In the genomic region with DNA sequence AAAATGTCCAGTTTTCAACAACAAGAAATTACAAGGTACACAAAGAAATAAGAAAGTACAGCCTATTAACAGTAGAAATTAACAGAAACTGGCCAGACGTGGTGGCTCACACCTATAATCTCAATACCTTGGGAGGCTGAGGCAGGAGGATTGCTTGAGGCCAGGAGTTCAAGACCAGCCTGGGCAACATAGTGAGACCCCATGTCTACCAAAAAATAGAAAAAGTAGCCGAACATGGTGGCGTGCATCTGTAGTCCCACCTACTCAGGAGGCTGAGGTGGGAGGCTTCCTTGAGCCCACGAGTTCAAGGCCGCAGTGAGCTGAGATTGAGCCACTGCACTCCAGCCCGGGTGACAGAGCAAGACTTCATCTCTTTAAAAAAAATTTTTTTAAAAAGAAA, we compare ENCODE assay signal across 12 cellular contexts. TPM values are rescaled to one million over a fixed set of nuclear protein-coding genes. Genes with fewer than 3 reads are reported as not detected.
DNase-seq lines count a peak whose midpoint lies in the region; ATAC-seq, FAIRE-seq and TF ChIP-seq lines count a peak whose summit lies in the region.
"Had no signal": no experiment of that assay in that cellular context is flagged by ENCODE, and none has a peak within 500 bp of the region (broad histone marks: within the 10 kb centered on the region; RNA-seq: fewer than 3 reads in every experiment).

No MANE protein-coding gene starts in this region.

- peak overlapping the region; percentile 37; the same call in 1 of the 2 replicates for H3K9ac ChIP-seq in DND-41 (ENCODE audit: low read depth, low read length)
- no peak overlapping the region for H3K9ac ChIP-seq in endothelial cell of umbilical vein (replicated peaks; ENCODE audit: extremely low read depth, insufficient read depth, low read length)

- no peaks in the 10 kb centered on the region for H3K9me1 ChIP-seq in endothelial cell of umbilical vein (replicated peaks; ENCODE audit: control insufficient read depth, extremely low read depth, insufficient read depth, low read length)

- H4K20me1 ChIP-seq in DND-41 (ENCODE audit: insufficient read depth, low read length) (no peaks in the 10 kb centered on the region), OCI-LY7 (ENCODE audit: insufficient read depth, low read length) (no peaks in the 10 kb centered on the region), endothelial cell of umbilical vein (replicated peaks; ENCODE audit: control insufficient read depth, extremely low read depth, insufficient read depth, low read length) (no peaks in the 10 kb centered on the region)

- no peak for TF ChIP-seq POLR2A in endothelial cell of umbilical vein (IDR thresholded peaks at IDR 0.05; ENCODE audit: low read depth, low read length)

- H3K4me3 ChIP-seq in DND-41 (ENCODE audit: low read depth in 1 of 2, low read length in 2 of 2), result no peak overlapping the region
- peak overlapping the region; percentile 29 for H3K4me3 ChIP-seq in OCI-LY7 (ENCODE audit: low read depth, low read length, poor library complexity, severe bottlenecking)
- H3K4me3 ChIP-seq in endothelial cell of umbilical vein (replicated peaks in 1 of 3; ENCODE audit: insufficient read depth in 1 of 3, low read depth in 1 of 3, low read length in 3 of 3), result no peak overlapping the region

- POLR2A ChIA-PET in OCI-LY7 (lab: Charles Lee), result interaction anchor here (1.3 to 2.0 kb wide), 5 partner anchors 9 to 159 kb away, joined by 3 to 10 read pairs (median 4); no protein-coding TSS in a partner anchor
- POLR2A ChIA-PET in endothelial cell of umbilical vein (lab: Charles Lee), result no interaction called here

- H3K36me3 Mint-ChIP-seq in activated naive CD4-positive, alpha-beta T cell treated with anti-CD3 and anti-CD28 coated beads, Interleukin-2, amount 50 U/mL, for 24 hours, result peaks cover 8% of the 10 kb centered on the region

- H3K36me3 ChIP-seq in DND-41 (ENCODE audit: insufficient read depth, low read length), result no peaks in the 10 kb centered on the region
- no peaks in the 10 kb centered on the region for H3K36me3 ChIP-seq in OCI-LY7 (ENCODE audit: insufficient read depth, low read length)
- no peaks in the 10 kb centered on the region for H3K36me3 ChIP-seq in endothelial cell of umbilical vein (ENCODE audit: control insufficient read depth in 2 of 2, extremely low read depth in 1 of 2, insufficient read depth in 2 of 2, low read length in 2 of 2)

- dilution Hi-C loops in endothelial cell of umbilical vein (cut with MboI; ENCODE audit: extremely low pct_ligation_motif_present, low sequenced_read_pairs), result no loop called here

- peaks cover 49% of the 10 kb centered on the region for H3K4me1 ChIP-seq in DND-41 (ENCODE audit: insufficient read depth, low read length)
- H3K4me1 ChIP-seq in OCI-LY7 (ENCODE audit: insufficient read depth, low read length, poor library complexity, severe bottlenecking), result peaks cover 51% of the 10 kb centered on the region
- peaks cover 6% of the 10 kb centered on the region for H3K4me1 ChIP-seq in endothelial cell of umbilical vein (ENCODE audit: control insufficient read depth, extremely low read depth, insufficient read depth, low read length)

- no peak for DNase-seq in activated naive CD4-positive, alpha-beta T cell treated with anti-CD3 and anti-CD28 coated beads, Interleukin-2, amount 50 U/mL, for 16 hours
- DNase-seq in DND-41 (no peak), OCI-LY7 (ENCODE audit: low spot score) (no peak), endothelial cell of umbilical vein (ENCODE audit: low read depth, low spot score) (no peak), foreskin melanocyte (no peak), midbrain (lab: John Stamatoyannopoulos, UW) (no peak), H4 (ENCODE audit: low spot score) (no peak)
- DNase-seq: C1 segment of cervical spinal cord, NCI-H1417 treated with DMSO at 0.1 percent for 48 hours, NCI-H1930, NCI-H345 had no signal

- H3K4me3 Mint-ChIP-seq in activated naive CD4-positive, alpha-beta T cell treated with anti-CD3 and anti-CD28 coated beads, Interleukin-2, amount 50 U/mL, for 24 hours, result peak overlapping the region; percentile 3

- H3K79me2 ChIP-seq in DND-41 (ENCODE audit: insufficient read depth, low read length), result no peaks in the 10 kb centered on the region
- no peaks in the 10 kb centered on the region for H3K79me2 ChIP-seq in OCI-LY7 (ENCODE audit: insufficient read depth, low read depth, low read length)
- H3K79me2 ChIP-seq in endothelial cell of umbilical vein (ENCODE audit: control insufficient read depth, insufficient read depth, low read length), result no peaks in the 10 kb centered on the region

- peaks cover 6% of the 10 kb centered on the region for H3K9me3 ChIP-seq in DND-41 (ENCODE audit: insufficient read depth, low read length, severe bottlenecking)
- H3K9me3 ChIP-seq in OCI-LY7 (ENCODE audit: low read length), result peaks cover 7% of the 10 kb centered on the region; the same call in 1 of the 2 replicates
- no peaks in the 10 kb centered on the region for H3K9me3 ChIP-seq in endothelial cell of umbilical vein (replicated peaks; ENCODE audit: control insufficient read depth, insufficient read depth, low read length)

- TF ChIP-seq CTCF in DND-41 (IDR thresholded peaks at IDR 0.05; ENCODE audit: borderline replicate concordance, extremely low read depth, low read length, poor library complexity, severe bottlenecking) (no peak), OCI-LY7 (conservative IDR thresholded peaks at IDR 0.05; ENCODE audit: low read length) (no peak), endothelial cell of umbilical vein (IDR thresholded peaks at IDR 0.05; ENCODE audit: extremely low read depth in 1 of 2, insufficient read depth in 1 of 2, low read depth in 1 of 2, low read length in 2 of 2) (no peak)

- peak; percentile 54 for FAIRE-seq in endothelial cell of umbilical vein (lab: Jason Lieb, UNC)

- H3K4me1 Mint-ChIP-seq in activated naive CD4-positive, alpha-beta T cell treated with anti-CD3 and anti-CD28 coated beads, Interleukin-2, amount 50 U/mL, for 24 hours, result peaks cover 31% of the 10 kb centered on the region

- intact Hi-C loops in OCI-LY7 (cut with micrococcal nuclease; ENCODE audit: unreplicated experiment) (loop anchor here (5.0 kb wide), 1 partner anchor 49 kb away; no protein-coding TSS in a partner anchor), endothelial cell of umbilical vein (cut with micrococcal nuclease) (no loop called here)

- peak overlapping the region; percentile 54; the same call in 1 of the 2 replicates for H3K4me2 ChIP-seq in DND-41 (ENCODE audit: insufficient read depth, low read length)
- H3K4me2 ChIP-seq in OCI-LY7 (ENCODE audit: low read length), result peak overlapping the region; percentile 55
- H3K4me2 ChIP-seq in endothelial cell of umbilical vein (ENCODE audit: insufficient read depth, low read length), result no peak overlapping the region

- no peak overlapping the region for H3K27ac Mint-ChIP-seq in activated naive CD4-positive, alpha-beta T cell treated with anti-CD3 and anti-CD28 coated beads, Interleukin-2, amount 50 U/mL, for 24 hours

- H3K9me2 ChIP-seq in OCI-LY7 (ENCODE audit: insufficient read depth, low read length), result no peaks in the 10 kb centered on the region

- CTCF ChIA-PET in OCI-LY7 (lab: Charles Lee; ENCODE audit: unreplicated experiment), result no interaction called here
- CTCF ChIA-PET in endothelial cell of umbilical vein (lab: Charles Lee), result no interaction called here

- peaks cover 5% of the 10 kb centered on the region for H3K9me3 Mint-ChIP-seq in activated naive CD4-positive, alpha-beta T cell treated with anti-CD3 and anti-CD28 coated beads, Interleukin-2, amount 50 U/mL, for 24 hours

- H3K27me3 ChIP-seq in DND-41 (ENCODE audit: insufficient read depth, low read length, poor library complexity) (peaks cover 16% of the 10 kb centered on the region), endothelial cell of umbilical vein (ENCODE audit: control insufficient read depth in 2 of 2, insufficient read depth in 2 of 2, low read length in 2 of 2) (no peaks in the 10 kb centered on the region)

- H2AFZ ChIP-seq in DND-41 (ENCODE audit: low read depth, low read length), result no peak overlapping the region
- H2AFZ ChIP-seq in OCI-LY7 (ENCODE audit: low read length), result peak overlapping the region; percentile 77
- H2AFZ ChIP-seq in endothelial cell of umbilical vein (ENCODE audit: low read depth, low read length), result no peak overlapping the region

- BruUV-seq in OCI-LY7 (replicated peaks; lab: Mats Ljungman, UMichigan) (no TSS peak), endothelial cell of umbilical vein (replicated peaks; lab: Mats Ljungman, UMichigan) (no TSS peak)

- peak overlapping the region; percentile 74 for H3K27ac ChIP-seq in DND-41 (ENCODE audit: low read length)
- peak overlapping the region; percentile 85 for H3K27ac ChIP-seq in OCI-LY7 (ENCODE audit: low read depth, low read length, poor library complexity, severe bottlenecking)
- no peak overlapping the region for H3K27ac ChIP-seq in endothelial cell of umbilical vein (ENCODE audit: insufficient read depth, low read depth, low read length)

- H3K27me3 Mint-ChIP-seq in activated naive CD4-positive, alpha-beta T cell treated with anti-CD3 and anti-CD28 coated beads, Interleukin-2, amount 50 U/mL, for 24 hours, result peaks cover 42% of the 10 kb centered on the region

- no peak for ATAC-seq in DND-41 (ENCODE audit: insufficient read depth, low read depth)

TF ChIP-seq in endothelial cell of umbilical vein, 7 proteins besides CTCF, POLR2A, EP300 and RAD21 (continues in another document):
- no peak for TF ChIP-seq MYC (IDR thresholded peaks at IDR 0.05; ENCODE audit: low read depth, low read length)
- TF ChIP-seq, protein P1, sequence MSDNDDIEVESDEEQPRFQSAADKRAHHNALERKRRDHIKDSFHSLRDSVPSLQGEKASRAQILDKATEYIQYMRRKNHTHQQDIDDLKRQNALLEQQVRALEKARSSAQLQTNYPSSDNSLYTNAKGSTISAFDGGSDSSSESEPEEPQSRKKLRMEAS (IDR thresholded peaks at IDR 0.05; ENCODE audit: insufficient read depth, insufficient read length), result no peak
- no peak for TF ChIP-seq POLR2AphosphoS5 (IDR thresholded peaks at IDR 0.05; ENCODE audit: insufficient read depth, low read depth, low read length)
- TF ChIP-seq GATA2 (IDR thresholded peaks at IDR 0.05; ENCODE audit: insufficient read depth, insufficient read length, low read depth, low read length), result no peak
- no peak for TF ChIP-seq JUN (IDR thresholded peaks at IDR 0.05; ENCODE audit: borderline replicate concordance, insufficient read depth, insufficient read length, low read depth)

RNA-seq across cellular contexts. Expression of gene FSD1L, which starts 41.5 kb away (rescaled TPM):
- 3.1 and 4.4 TPM in 2 replicates for total RNA-seq in OCI-LY7 (2014; rRNA removed; shearing (Covaris generic))
- 7.9 and 8.5 TPM in 2 replicates for total RNA-seq in OCI-LY7 (2022)
- total RNA-seq in endothelial cell of umbilical vein, result 7.5 and 8.5 TPM in 2 replicates
- 0.53 and 0.69 TPM in 2 replicates for polyA plus RNA-seq in endothelial cell of umbilical vein
- 0.66 and 0.70 TPM in 2 replicates for polyA plus RNA-seq in endothelial cell of umbilical vein (2011; cell fraction: cytosol; rRNA removed)
- polyA plus RNA-seq in endothelial cell of umbilical vein (2011; cell fraction: nucleus; rRNA removed), result 6.1 and 8.5 TPM in 2 replicates
- 2.5 and 2.8 TPM in 2 replicates for polyA plus RNA-seq in endothelial cell of umbilical vein (2012)
- polyA minus RNA-seq in endothelial cell of umbilical vein, result 3.0 and 3.2 TPM in 2 replicates
- polyA minus RNA-seq in endothelial cell of umbilical vein (2011; cell fraction: cytosol; rRNA and poly(A)+ RNA removed), result 1.2 TPM
- 16.7 and 25.3 TPM in 2 replicates for polyA minus RNA-seq in endothelial cell of umbilical vein (2011; cell fraction: nucleus; rRNA and poly(A)+ RNA removed)
- total RNA-seq in H4 (2014; rRNA removed; shearing (Covaris generic)), result 0.49 and 1.0 TPM in 2 replicates
